ENCODE assay signal across 1 cellular context in genomic region chr5:13695076-13695712, GRCh38.
TF ChIP-seq lines count a peak whose summit lies in the region.

No MANE protein-coding gene starts in this region.

TF ChIP-seq in IMR-90, 13 proteins besides CTCF, POLR2A, EP300 and RAD21:
- TF ChIP-seq BHLHE40 (IDR thresholded peaks at IDR 0.05; ENCODE audit: low read depth, low read length) (no peak), USF2 (IDR thresholded peaks at IDR 0.05; ENCODE audit: low read depth, low read length) (no peak), CHD1 (IDR thresholded peaks at IDR 0.05; ENCODE audit: low read depth, low read length) (no peak), SMC3 (IDR thresholded peaks at IDR 0.05; ENCODE audit: low read depth, low read length) (no peak), MAZ (IDR thresholded peaks at IDR 0.05; ENCODE audit: borderline replicate concordance, low read depth, low read length) (no peak), MAFK (IDR thresholded peaks at IDR 0.05; ENCODE audit: low read depth, low read length) (no peak), MXI1 (IDR thresholded peaks at IDR 0.05; ENCODE audit: borderline replicate concordance, low read depth, low read length) (no peak), RCOR1 (IDR thresholded peaks at IDR 0.05; ENCODE audit: insufficient replicate concordance, low read length) (no peak)
